In the genomic region with DNA sequence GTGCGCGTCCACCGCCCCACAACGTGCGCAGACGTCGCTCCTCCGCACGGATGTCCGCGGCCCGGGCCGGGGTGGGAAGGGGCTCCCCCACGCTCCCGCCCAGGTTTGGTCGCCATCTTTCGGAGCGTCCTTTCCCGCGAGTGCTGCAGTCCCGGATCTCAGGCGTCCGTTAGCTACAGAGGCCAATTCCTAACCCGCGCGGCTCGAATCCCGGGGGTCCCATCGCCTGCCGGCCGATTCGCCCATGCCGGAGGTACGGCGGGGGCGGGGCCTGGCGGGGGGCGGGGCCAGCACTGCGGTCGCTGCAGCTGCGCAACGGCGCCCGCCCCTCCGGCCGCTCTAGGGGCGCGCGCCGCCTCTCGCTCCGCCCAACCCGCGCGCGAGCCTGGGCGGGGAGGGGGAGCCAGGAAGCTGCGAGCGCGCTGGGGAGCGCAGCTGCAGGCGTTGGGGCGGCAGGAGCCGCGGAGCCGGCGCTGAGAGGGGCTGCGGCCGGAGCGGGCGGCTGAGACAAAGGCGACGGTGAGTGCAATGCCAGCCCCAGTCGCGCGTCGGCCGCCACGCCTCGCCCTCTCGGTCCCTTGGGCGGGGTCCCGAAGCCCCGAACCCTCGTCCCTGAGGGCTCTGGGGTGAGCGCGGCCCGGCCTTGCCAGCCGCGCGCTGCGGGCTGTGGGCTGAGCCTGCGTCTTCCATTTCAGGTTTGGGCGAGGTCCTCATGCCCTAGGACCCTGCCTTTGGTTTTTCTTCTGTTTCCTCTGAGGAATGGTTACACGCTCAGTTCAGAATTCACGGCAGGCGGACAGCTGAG, we compare ENCODE assay signal across 1 cellular context.
TF ChIP-seq lines count a peak whose summit lies in the region.

A gene with protein sequence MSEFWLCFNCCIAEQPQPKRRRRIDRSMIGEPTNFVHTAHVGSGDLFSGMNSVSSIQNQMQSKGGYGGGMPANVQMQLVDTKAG (plus strand): TSS at position 406 of the 805 bp plus-strand sequence. CDS start 95,441 bp downstream, outside the sequence.

TF ChIP-seq in K562, 482 proteins besides CTCF, POLR2A, EP300 and RAD21 (continued from another document and continues in another):
- 0 out of 2 replicates have a peak, but pooled peaks have one; percentile 33 for TF ChIP-seq ZNF431 (CRISPR knock-in tag; IDR thresholded peaks at IDR 0.05)
- TF ChIP-seq KLF13 (tag; IDR thresholded peaks at IDR 0.05; ENCODE audit: borderline replicate concordance, low read depth), result 0 out of 2 replicates have a peak, but pooled peaks have one; percentile 13
- no peak for TF ChIP-seq FOXM1 (IDR thresholded peaks at IDR 0.05; ENCODE audit: low read depth)
- no peak; the same call in 1 of the 2 replicates for TF ChIP-seq FOXM1 (CRISPR knock-in tag; IDR thresholded peaks at IDR 0.05; ENCODE audit: low read depth)
- TF ChIP-seq PHF20 (IDR thresholded peaks at IDR 0.05; ENCODE audit: partially characterized antibody), result peak; percentile 19
- TF ChIP-seq FOXJ3 (CRISPR knock-in tag; IDR thresholded peaks at IDR 0.05), result no peak
- TF ChIP-seq, protein P1, sequence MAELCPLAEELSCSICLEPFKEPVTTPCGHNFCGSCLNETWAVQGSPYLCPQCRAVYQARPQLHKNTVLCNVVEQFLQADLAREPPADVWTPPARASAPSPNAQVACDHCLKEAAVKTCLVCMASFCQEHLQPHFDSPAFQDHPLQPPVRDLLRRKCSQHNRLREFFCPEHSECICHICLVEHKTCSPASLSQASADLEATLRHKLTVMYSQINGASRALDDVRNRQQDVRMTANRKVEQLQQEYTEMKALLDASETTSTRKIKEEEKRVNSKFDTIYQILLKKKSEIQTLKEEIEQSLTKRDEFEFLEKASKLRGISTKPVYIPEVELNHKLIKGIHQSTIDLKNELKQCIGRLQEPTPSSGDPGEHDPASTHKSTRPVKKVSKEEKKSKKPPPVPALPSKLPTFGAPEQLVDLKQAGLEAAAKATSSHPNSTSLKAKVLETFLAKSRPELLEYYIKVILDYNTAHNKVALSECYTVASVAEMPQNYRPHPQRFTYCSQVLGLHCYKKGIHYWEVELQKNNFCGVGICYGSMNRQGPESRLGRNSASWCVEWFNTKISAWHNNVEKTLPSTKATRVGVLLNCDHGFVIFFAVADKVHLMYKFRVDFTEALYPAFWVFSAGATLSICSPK (IDR thresholded peaks at IDR 0.05; ENCODE audit: borderline replicate concordance), result no peak
- TF ChIP-seq, protein P2, sequence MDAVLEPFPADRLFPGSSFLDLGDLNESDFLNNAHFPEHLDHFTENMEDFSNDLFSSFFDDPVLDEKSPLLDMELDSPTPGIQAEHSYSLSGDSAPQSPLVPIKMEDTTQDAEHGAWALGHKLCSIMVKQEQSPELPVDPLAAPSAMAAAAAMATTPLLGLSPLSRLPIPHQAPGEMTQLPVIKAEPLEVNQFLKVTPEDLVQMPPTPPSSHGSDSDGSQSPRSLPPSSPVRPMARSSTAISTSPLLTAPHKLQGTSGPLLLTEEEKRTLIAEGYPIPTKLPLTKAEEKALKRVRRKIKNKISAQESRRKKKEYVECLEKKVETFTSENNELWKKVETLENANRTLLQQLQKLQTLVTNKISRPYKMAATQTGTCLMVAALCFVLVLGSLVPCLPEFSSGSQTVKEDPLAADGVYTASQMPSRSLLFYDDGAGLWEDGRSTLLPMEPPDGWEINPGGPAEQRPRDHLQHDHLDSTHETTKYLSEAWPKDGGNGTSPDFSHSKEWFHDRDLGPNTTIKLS (IDR thresholded peaks at IDR 0.05; ENCODE audit: borderline replicate concordance, low read depth), result peak; percentile 46; the same call in 1 of the 2 replicates
- TF ChIP-seq, protein P3, sequence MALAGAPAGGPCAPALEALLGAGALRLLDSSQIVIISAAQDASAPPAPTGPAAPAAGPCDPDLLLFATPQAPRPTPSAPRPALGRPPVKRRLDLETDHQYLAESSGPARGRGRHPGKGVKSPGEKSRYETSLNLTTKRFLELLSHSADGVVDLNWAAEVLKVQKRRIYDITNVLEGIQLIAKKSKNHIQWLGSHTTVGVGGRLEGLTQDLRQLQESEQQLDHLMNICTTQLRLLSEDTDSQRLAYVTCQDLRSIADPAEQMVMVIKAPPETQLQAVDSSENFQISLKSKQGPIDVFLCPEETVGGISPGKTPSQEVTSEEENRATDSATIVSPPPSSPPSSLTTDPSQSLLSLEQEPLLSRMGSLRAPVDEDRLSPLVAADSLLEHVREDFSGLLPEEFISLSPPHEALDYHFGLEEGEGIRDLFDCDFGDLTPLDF (CRISPR knock-in tag; IDR thresholded peaks at IDR 0.05), result peak; percentile 67; the same call in 1 of the 2 replicates
- TF ChIP-seq, protein P4, sequence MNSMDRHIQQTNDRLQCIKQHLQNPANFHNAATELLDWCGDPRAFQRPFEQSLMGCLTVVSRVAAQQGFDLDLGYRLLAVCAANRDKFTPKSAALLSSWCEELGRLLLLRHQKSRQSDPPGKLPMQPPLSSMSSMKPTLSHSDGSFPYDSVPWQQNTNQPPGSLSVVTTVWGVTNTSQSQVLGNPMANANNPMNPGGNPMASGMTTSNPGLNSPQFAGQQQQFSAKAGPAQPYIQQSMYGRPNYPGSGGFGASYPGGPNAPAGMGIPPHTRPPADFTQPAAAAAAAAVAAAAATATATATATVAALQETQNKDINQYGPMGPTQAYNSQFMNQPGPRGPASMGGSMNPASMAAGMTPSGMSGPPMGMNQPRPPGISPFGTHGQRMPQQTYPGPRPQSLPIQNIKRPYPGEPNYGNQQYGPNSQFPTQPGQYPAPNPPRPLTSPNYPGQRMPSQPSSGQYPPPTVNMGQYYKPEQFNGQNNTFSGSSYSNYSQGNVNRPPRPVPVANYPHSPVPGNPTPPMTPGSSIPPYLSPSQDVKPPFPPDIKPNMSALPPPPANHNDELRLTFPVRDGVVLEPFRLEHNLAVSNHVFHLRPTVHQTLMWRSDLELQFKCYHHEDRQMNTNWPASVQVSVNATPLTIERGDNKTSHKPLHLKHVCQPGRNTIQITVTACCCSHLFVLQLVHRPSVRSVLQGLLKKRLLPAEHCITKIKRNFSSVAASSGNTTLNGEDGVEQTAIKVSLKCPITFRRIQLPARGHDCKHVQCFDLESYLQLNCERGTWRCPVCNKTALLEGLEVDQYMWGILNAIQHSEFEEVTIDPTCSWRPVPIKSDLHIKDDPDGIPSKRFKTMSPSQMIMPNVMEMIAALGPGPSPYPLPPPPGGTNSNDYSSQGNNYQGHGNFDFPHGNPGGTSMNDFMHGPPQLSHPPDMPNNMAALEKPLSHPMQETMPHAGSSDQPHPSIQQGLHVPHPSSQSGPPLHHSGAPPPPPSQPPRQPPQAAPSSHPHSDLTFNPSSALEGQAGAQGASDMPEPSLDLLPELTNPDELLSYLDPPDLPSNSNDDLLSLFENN (IDR thresholded peaks at IDR 0.05; ENCODE audit: low read depth in 2 of 2, low read length in 2 of 2), result 0 out of 4 replicates have a peak, but pooled peaks of 1 of the 2 experiments have one; percentile 52
- TF ChIP-seq, protein P5, sequence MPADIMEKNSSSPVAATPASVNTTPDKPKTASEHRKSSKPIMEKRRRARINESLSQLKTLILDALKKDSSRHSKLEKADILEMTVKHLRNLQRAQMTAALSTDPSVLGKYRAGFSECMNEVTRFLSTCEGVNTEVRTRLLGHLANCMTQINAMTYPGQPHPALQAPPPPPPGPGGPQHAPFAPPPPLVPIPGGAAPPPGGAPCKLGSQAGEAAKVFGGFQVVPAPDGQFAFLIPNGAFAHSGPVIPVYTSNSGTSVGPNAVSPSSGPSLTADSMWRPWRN (IDR thresholded peaks at IDR 0.05; ENCODE audit: low read depth), result no peak
- peak; percentile 38; the same call in 1 of the 2 replicates for TF ChIP-seq SMAD4 (CRISPR knock-in tag; conservative IDR thresholded peaks at IDR 0.05)
- TF ChIP-seq, protein P6, sequence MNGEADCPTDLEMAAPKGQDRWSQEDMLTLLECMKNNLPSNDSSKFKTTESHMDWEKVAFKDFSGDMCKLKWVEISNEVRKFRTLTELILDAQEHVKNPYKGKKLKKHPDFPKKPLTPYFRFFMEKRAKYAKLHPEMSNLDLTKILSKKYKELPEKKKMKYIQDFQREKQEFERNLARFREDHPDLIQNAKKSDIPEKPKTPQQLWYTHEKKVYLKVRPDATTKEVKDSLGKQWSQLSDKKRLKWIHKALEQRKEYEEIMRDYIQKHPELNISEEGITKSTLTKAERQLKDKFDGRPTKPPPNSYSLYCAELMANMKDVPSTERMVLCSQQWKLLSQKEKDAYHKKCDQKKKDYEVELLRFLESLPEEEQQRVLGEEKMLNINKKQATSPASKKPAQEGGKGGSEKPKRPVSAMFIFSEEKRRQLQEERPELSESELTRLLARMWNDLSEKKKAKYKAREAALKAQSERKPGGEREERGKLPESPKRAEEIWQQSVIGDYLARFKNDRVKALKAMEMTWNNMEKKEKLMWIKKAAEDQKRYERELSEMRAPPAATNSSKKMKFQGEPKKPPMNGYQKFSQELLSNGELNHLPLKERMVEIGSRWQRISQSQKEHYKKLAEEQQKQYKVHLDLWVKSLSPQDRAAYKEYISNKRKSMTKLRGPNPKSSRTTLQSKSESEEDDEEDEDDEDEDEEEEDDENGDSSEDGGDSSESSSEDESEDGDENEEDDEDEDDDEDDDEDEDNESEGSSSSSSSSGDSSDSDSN (IDR thresholded peaks at IDR 0.05; ENCODE audit: borderline replicate concordance in 1 of 2, low read depth in 2 of 2, low read length in 2 of 2), result peak in 1 of 2 experiments; percentile 91; a peak in 2 of 4 replicates
- TF ChIP-seq ZNF23 (CRISPR knock-in tag; IDR thresholded peaks at IDR 0.05), result no peak
- no peak for TF ChIP-seq NFYB (IDR thresholded peaks at IDR 0.05; ENCODE audit: extremely low read depth, insufficient read length)
- TF ChIP-seq RBM17 (IDR thresholded peaks at IDR 0.05; ENCODE audit: borderline replicate concordance, low read depth, low read length), result no peak
- peak; percentile 21 for TF ChIP-seq RBM25 (IDR thresholded peaks at IDR 0.05; ENCODE audit: low read depth, low read length, severe bottlenecking)
- TF ChIP-seq ZNF695 (CRISPR knock-in tag; IDR thresholded peaks at IDR 0.05), result no peak
- TF ChIP-seq KDM2B (CRISPR knock-in tag; IDR thresholded peaks at IDR 0.05), result peak; percentile 74; the same call in 1 of the 2 replicates
- TF ChIP-seq, protein P7, sequence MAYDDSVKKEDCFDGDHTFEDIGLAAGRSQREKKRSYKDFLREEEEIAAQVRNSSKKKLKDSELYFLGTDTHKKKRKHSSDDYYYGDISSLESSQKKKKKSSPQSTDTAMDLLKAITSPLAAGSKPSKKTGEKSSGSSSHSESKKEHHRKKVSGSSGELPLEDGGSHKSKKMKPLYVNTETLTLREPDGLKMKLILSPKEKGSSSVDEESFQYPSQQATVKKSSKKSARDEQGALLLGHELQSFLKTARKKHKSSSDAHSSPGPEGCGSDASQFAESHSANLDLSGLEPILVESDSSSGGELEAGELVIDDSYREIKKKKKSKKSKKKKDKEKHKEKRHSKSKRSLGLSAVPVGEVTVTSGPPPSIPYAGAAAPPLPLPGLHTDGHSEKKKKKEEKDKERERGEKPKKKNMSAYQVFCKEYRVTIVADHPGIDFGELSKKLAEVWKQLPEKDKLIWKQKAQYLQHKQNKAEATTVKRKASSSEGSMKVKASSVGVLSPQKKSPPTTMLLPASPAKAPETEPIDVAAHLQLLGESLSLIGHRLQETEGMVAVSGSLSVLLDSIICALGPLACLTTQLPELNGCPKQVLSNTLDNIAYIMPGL (CRISPR knock-in tag; IDR thresholded peaks at IDR 0.05), result peak; percentile 66
- TF ChIP-seq, protein P8, sequence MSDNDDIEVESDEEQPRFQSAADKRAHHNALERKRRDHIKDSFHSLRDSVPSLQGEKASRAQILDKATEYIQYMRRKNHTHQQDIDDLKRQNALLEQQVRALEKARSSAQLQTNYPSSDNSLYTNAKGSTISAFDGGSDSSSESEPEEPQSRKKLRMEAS (CRISPR knock-in tag; IDR thresholded peaks at IDR 0.05), result no peak
- TF ChIP-seq ZSCAN29 (IDR thresholded peaks at IDR 0.05), result no peak
- TF ChIP-seq MAFG (tag; conservative IDR thresholded peaks at IDR 0.05), result no peak
- TF ChIP-seq, protein P9, sequence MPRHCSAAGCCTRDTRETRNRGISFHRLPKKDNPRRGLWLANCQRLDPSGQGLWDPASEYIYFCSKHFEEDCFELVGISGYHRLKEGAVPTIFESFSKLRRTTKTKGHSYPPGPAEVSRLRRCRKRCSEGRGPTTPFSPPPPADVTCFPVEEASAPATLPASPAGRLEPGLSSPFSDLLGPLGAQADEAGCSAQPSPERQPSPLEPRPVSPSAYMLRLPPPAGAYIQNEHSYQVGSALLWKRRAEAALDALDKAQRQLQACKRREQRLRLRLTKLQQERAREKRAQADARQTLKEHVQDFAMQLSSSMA (CRISPR knock-in tag; IDR thresholded peaks at IDR 0.05), result no peak
- peak; percentile 45 for TF ChIP-seq MYC (IDR thresholded peaks at IDR 0.05; ENCODE audit: low read depth, low read length)
- TF ChIP-seq MYC (CRISPR knock-in tag; IDR thresholded peaks at IDR 0.05; ENCODE audit: borderline replicate concordance, low read depth), result no peak
- no peak for TF ChIP-seq JUNB (CRISPR knock-in tag; conservative IDR thresholded peaks at IDR 0.05)
- TF ChIP-seq HNRNPL (IDR thresholded peaks at IDR 0.05; ENCODE audit: low read depth, low read length), result 0 out of 2 replicates have a peak, but pooled peaks have one; percentile 57
- TF ChIP-seq, protein P10, sequence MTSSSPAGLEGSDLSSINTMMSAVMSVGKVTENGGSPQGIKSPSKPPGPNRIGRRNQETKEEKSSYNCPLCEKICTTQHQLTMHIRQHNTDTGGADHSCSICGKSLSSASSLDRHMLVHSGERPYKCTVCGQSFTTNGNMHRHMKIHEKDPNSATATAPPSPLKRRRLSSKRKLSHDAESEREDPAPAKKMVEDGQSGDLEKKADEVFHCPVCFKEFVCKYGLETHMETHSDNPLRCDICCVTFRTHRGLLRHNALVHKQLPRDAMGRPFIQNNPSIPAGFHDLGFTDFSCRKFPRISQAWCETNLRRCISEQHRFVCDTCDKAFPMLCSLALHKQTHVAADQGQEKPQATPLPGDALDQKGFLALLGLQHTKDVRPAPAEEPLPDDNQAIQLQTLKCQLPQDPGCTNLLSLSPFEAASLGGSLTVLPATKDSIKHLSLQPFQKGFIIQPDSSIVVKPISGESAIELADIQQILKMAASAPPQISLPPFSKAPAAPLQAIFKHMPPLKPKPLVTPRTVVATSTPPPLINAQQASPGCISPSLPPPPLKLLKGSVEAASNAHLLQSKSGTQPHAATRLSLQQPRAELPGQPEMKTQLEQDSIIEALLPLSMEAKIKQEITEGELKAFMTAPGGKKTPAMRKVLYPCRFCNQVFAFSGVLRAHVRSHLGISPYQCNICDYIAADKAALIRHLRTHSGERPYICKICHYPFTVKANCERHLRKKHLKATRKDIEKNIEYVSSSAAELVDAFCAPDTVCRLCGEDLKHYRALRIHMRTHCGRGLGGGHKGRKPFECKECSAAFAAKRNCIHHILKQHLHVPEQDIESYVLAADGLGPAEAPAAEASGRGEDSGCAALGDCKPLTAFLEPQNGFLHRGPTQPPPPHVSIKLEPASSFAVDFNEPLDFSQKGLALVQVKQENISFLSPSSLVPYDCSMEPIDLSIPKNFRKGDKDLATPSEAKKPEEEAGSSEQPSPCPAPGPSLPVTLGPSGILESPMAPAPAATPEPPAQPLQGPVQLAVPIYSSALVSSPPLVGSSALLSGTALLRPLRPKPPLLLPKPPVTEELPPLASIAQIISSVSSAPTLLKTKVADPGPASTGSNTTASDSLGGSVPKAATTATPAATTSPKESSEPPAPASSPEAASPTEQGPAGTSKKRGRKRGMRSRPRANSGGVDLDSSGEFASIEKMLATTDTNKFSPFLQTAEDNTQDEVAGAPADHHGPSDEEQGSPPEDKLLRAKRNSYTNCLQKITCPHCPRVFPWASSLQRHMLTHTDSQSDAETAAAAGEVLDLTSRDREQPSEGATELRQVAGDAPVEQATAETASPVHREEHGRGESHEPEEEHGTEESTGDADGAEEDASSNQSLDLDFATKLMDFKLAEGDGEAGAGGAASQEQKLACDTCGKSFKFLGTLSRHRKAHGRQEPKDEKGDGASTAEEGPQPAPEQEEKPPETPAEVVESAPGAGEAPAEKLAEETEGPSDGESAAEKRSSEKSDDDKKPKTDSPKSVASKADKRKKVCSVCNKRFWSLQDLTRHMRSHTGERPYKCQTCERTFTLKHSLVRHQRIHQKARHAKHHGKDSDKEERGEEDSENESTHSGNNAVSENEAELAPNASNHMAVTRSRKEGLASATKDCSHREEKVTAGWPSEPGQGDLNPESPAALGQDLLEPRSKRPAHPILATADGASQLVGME (CRISPR knock-in tag; IDR thresholded peaks at IDR 0.05), result 0 out of 2 replicates have a peak, but pooled peaks have one; percentile 6
- peak; percentile 43 for TF ChIP-seq GABPA (tag; conservative IDR thresholded peaks at IDR 0.05; ENCODE audit: low read depth)
